ENCODE assay signal across 21 cellular contexts in the genomic region with DNA sequence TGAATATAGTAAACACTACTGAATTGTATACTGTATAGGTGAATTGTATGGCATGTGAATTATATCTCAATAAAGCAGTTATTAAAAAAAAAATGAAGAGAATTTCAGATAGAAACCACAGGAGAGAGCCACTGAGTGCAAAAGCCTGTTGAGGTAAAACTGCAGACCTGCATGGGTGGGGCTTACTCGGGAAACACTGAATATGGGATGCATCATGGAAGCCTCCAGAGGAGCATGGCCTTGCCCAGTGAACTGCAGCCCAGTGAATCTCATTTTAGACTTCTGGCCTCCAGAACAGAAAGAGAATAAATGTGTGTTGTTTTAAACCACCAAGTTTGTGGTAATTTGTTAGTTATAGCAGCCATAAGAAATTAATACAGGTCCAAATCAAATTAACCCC.
"Had no signal": no experiment of that assay in that cellular context is flagged by ENCODE, and none has a peak within 500 bp of the region (broad histone marks: within the 10 kb centered on the region; RNA-seq: fewer than 3 reads in every experiment).

No MANE protein-coding gene starts in this region.

- H3K27ac Mint-ChIP-seq: nephron had no signal

- H3K36me3 ChIP-seq: ovary, prostate gland had no signal

- ATAC-seq: effector memory CD8-positive, alpha-beta T cell; esophagus mucosa; left lung; stimulated activated naive CD8-positive, alpha-beta T cell treated with anti-CD3 and anti-CD28 coated beads, Interleukin-15, Interleukin-2, amounts not matched to agents 100 U/mL and 50 U/mL, for 24 hours had no signal

- H3K27me3 ChIP-seq: adrenal gland, ascending aorta, brain microvascular endothelial cell, left lung, neutrophil, ovary had no signal

- H3K9me3 Mint-ChIP-seq: effector memory CD8-positive, alpha-beta T cell; nephron had no signal

- FAIRE-seq: endothelial cell of umbilical vein had no signal

- H3K4me3 Mint-ChIP-seq: effector memory CD8-positive, alpha-beta T cell; nephron had no signal

- H3K4me1 ChIP-seq: left lung, prostate gland had no signal

- H3K27me3 Mint-ChIP-seq: effector memory CD8-positive, alpha-beta T cell had no signal

- H3K4me1 Mint-ChIP-seq: nephron had no signal

- H3K9me3 ChIP-seq: adrenal gland, ascending aorta, left lung, neutrophil, ovary, prostate gland had no signal

- DNase-seq: activated CD4-positive, alpha-beta T cell treated with anti-CD3 and anti-CD28 coated beads for 1 hour; activated effector memory CD4-positive, alpha-beta T cell treated with Interleukin-2 at 50 U/mL for 16 hours; activated naive CD4-positive, alpha-beta T cell treated with anti-CD3 and anti-CD28 coated beads, Interleukin-2, amount 50 U/mL, for 16 hours; activated T-cell treated with anti-CD3 and anti-CD28 coated beads, Interleukin-2, amount 50 U/mL, for 48 hours; adrenal gland; brain microvascular endothelial cell; central memory CD4-positive, alpha-beta T cell; effector memory CD8-positive, alpha-beta T cell; foreskin melanocyte; left lung; ovary; stimulated activated CD4-positive, alpha-beta T cell treated with anti-CD3 and anti-CD28 coated beads, Interleukin-4, amount 100 ng/mL, for 4 hours; stimulated activated naive CD8-positive, alpha-beta T cell treated with anti-CD3 and anti-CD28 coated beads, Interleukin-15, Interleukin-2, amounts not matched to agents 100 U/mL and 50 U/mL, for 24 hours had no signal

- H3K4me3 ChIP-seq: adrenal gland, ascending aorta, left lung, lung, ovary, prostate gland had no signal

- H3K27ac ChIP-seq: adrenal gland, ascending aorta, brain microvascular endothelial cell, left lung, neutrophil, ovary, prostate gland, VCaP had no signal
